Comparison of ENCODE assay signal across 23 cellular contexts in the genomic region with DNA sequence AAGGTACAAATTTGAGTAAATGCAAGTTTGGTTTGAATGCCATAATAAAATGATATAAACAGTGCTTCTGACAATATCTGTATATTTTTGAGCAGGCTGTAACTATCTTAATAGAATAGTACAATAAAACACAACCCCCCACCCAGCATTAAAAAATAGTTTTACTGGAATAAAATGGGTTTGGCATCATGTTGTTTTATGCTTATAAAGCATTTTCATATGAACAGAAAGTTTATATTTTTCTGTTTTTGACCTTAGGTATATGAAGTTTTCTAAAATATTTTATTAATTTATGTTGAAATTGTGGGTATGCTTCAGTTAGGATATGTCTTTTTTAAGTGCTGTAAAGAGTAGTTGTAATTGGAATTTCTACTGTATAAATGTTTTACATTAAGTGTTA. TPM values are rescaled to one million over a fixed set of nuclear protein-coding genes. Genes with fewer than 3 reads are reported as not detected.
DNase-seq lines count a peak whose midpoint lies in the region; ATAC-seq, FAIRE-seq and TF ChIP-seq lines count a peak whose summit lies in the region.
"Had no signal": no experiment of that assay in that cellular context is flagged by ENCODE, and none has a peak within 500 bp of the region (broad histone marks: within the 10 kb centered on the region; RNA-seq: fewer than 3 reads in every experiment).

No MANE protein-coding gene starts in this region.

- H3K56ac ChIP-seq in IMR-90 (ENCODE audit: extremely low read depth, insufficient read depth, low read length) = no peak overlapping the region

- H3K14ac ChIP-seq in IMR-90 (replicated peaks; ENCODE audit: low read depth, low read length) = no peak overlapping the region

- intact Hi-C loops in HepG2 (cut with micrococcal nuclease; ENCODE audit: unreplicated experiment) (loop anchor here (10.0 kb wide), 1 partner anchor 64 kb away; a partner anchor contains a TSS), right lobe of liver (cut with DNase I) (no loop called here), IMR-90 (cut with micrococcal nuclease) (no loop called here)

- dilution Hi-C loops in IMR-90 (cut with HindIII; ENCODE audit: low sequenced_read_pairs, unreplicated experiment) = no loop called here

- no peak overlapping the region for H2BK20ac ChIP-seq in IMR-90 (ENCODE audit: low read depth, low read length)

- no peak overlapping the region for H4K8ac ChIP-seq in IMR-90 (ENCODE audit: low read depth in 2 of 2, low read length in 2 of 2)

- H3K9me3 ChIP-seq in HepG2 (ENCODE audit: low read length) = no peaks in the 10 kb centered on the region
- H3K9me3 ChIP-seq in right lobe of liver = no peaks in the 10 kb centered on the region
- H3K9me3 ChIP-seq in IMR-90 (ENCODE audit: control insufficient read depth, insufficient read depth, low read length) = no peaks in the 10 kb centered on the region
- H3K9me3 ChIP-seq: BE2C, BLaER1 had no signal

- FAIRE-seq in HepG2 (lab: Jason Lieb, UNC) = no peak
- FAIRE-seq in islet of Langerhans (lab: Jason Lieb, UNC) = peak; percentile 61

- no peak for TF ChIP-seq CTCF in HepG2 (CRISPR knock-in tag; IDR thresholded peaks at IDR 0.05)
- no peak for TF ChIP-seq CTCF in right lobe of liver (IDR thresholded peaks at IDR 0.05)
- TF ChIP-seq CTCF in IMR-90 (conservative IDR thresholded peaks at IDR 0.05; ENCODE audit: low read depth, low read length) = no peak

- H3K4ac ChIP-seq in IMR-90 (ENCODE audit: low read depth, low read length) = no peak overlapping the region

- H4K20me1 ChIP-seq in HepG2 (ENCODE audit: insufficient read depth, low read length) = no peaks in the 10 kb centered on the region
- no peaks in the 10 kb centered on the region for H4K20me1 ChIP-seq in IMR-90 (ENCODE audit: insufficient read depth, low read length)
- H4K20me1 ChIP-seq: BLaER1 had no signal

- no peak overlapping the region for H2AK5ac ChIP-seq in IMR-90 (ENCODE audit: low read depth, low read length)

- no peak overlapping the region for H2BK120ac ChIP-seq in IMR-90 (ENCODE audit: low read depth, low read length)

- no peak overlapping the region for H3K27ac ChIP-seq in HepG2 (ENCODE audit: extremely low read length, insufficient read depth, low read length)
- H3K27ac ChIP-seq in right lobe of liver = no peak overlapping the region
- H3K27ac ChIP-seq in IMR-90 (ENCODE audit: insufficient read depth, low read length) = no peak overlapping the region
- H3K27ac ChIP-seq: 22Rv1, BLaER1 had no signal

- TF ChIP-seq EP300 in HepG2 (IDR thresholded peaks at IDR 0.05; ENCODE audit: low read depth in 2 of 2, low read length in 2 of 2) (no peak), HepG2 (CRISPR knock-in tag; IDR thresholded peaks at IDR 0.05; ENCODE audit: borderline replicate concordance) (no peak)

- H4K5ac ChIP-seq in IMR-90 (ENCODE audit: low read depth, low read length) = no peak overlapping the region

- H2BK15ac ChIP-seq in IMR-90 (ENCODE audit: low read depth, low read length) = no peak overlapping the region

- H3K4me1 ChIP-seq in HepG2 (ENCODE audit: insufficient read depth, low read length) (peaks cover 8% of the 10 kb centered on the region), right lobe of liver (no peaks in the 10 kb centered on the region), IMR-90 (ENCODE audit: control insufficient read depth, insufficient read depth, low read length) (peaks cover 17% of the 10 kb centered on the region)
- H3K4me1 ChIP-seq: BE2C, BLaER1 had no signal

- DNase-seq in HepG2 (ENCODE audit: low spot score) (no peak), right lobe of liver (no peak), IMR-90 (no peak), HT-29 (ENCODE audit: low spot score) (no peak)
- DNase-seq: ACHN; BE2C; C1 segment of cervical spinal cord; CD4-positive, alpha-beta memory T cell; CD4-positive, CD25-positive, alpha-beta regulatory T cell; CD8-positive, alpha-beta memory T cell; COR-L47; DMS 273 treated with DMSO at 0.1 percent for 48 hours; DMS153; DMS53; DMS79; DND-41; EL; GF-D8 had no signal

- no peak overlapping the region for H2AK9ac ChIP-seq in IMR-90 (replicated peaks; ENCODE audit: low read depth, low read length, poor library complexity)

- H3K27me3 ChIP-seq in HepG2 (ENCODE audit: control insufficient read depth in 1 of 2, insufficient read depth in 2 of 2, low read length in 2 of 2) = no peaks in the 10 kb centered on the region
- no peaks in the 10 kb centered on the region for H3K27me3 ChIP-seq in right lobe of liver
- no peaks in the 10 kb centered on the region for H3K27me3 ChIP-seq in IMR-90 (ENCODE audit: control insufficient read depth, insufficient read depth, low read length)
- H3K27me3 ChIP-seq: BE2C, BLaER1 had no signal

- H3K4me2 ChIP-seq in HepG2 (ENCODE audit: low read depth, low read length) (no peak overlapping the region), IMR-90 (ENCODE audit: low read depth, low read length) (no peak overlapping the region)
- H3K4me2 ChIP-seq: BLaER1 had no signal

- no peak overlapping the region for H2AFZ ChIP-seq in HepG2 (ENCODE audit: low read length)
- H2AFZ ChIP-seq in IMR-90 (replicated peaks; ENCODE audit: low read length, poor library complexity) = no peak overlapping the region

- BruUV-seq in HepG2 (replicated peaks; lab: Mats Ljungman, UMichigan) (no TSS peak), IMR-90 (replicated peaks; lab: Mats Ljungman, UMichigan) (no TSS peak)

- H3K18ac ChIP-seq in IMR-90 (ENCODE audit: low read depth, low read length) = no peak overlapping the region

- H2BK5ac ChIP-seq in IMR-90 (ENCODE audit: low read depth, low read length, poor library complexity, severe bottlenecking) = no peak overlapping the region

- H3K4me3 ChIP-seq in HepG2 (replicated peaks in 1 of 3; ENCODE audit: insufficient read depth in 1 of 3, low read depth in 2 of 3, low read length in 3 of 3) (no peak overlapping the region), right lobe of liver (no peak overlapping the region), IMR-90 (ENCODE audit: insufficient read depth, low read depth, low read length) (no peak overlapping the region)
- H3K4me3 ChIP-seq: BLaER1 had no signal

- peaks cover 0 to 17% of the 10 kb centered on the region in 2 experiments; a peak in 2 of 4 replicates for H3K79me1 ChIP-seq in IMR-90 (ENCODE audit: low read depth in 1 of 2, low read length in 2 of 2)

- no peaks in the 10 kb centered on the region for H3K79me2 ChIP-seq in HepG2 (ENCODE audit: insufficient read depth, low read length)

- ATAC-seq in HepG2 = no peak
- no peak for ATAC-seq in right lobe of liver
- no peak for ATAC-seq in IMR-90 (ENCODE audit: low read depth)
- ATAC-seq in GM18868 (IDR thresholded peaks at IDR 0.05; ENCODE audit: unreplicated experiment) = no peak

- TF ChIP-seq POLR2A in HepG2 (IDR thresholded peaks at IDR 0.05; ENCODE audit: insufficient read depth in 1 of 2, low read depth in 2 of 2, low read length in 2 of 2) (no peak), right lobe of liver (IDR thresholded peaks at IDR 0.05) (no peak), IMR-90 (IDR thresholded peaks at IDR 0.05; ENCODE audit: low read depth, low read length) (no peak)

- CTCF ChIA-PET in HepG2 (lab: Yijun Ruan, JAX; ENCODE audit: low intra/inter-chr PET ratio, low total read pairs) = no interaction called here
- CTCF ChIA-PET in IMR-90 (lab: Yijun Ruan, JAX) = no interaction called here

- peaks cover 8% of the 10 kb centered on the region for H3K9me1 ChIP-seq in IMR-90 (ENCODE audit: insufficient read depth, low read length)

- no peak overlapping the region for H3K23ac ChIP-seq in IMR-90 (ENCODE audit: low read depth, low read length)

- TF ChIP-seq RAD21 in HepG2 (CRISPR knock-in tag; IDR thresholded peaks at IDR 0.05) = no peak
- no peak for TF ChIP-seq RAD21 in IMR-90 (IDR thresholded peaks at IDR 0.05; ENCODE audit: low read length)

- in situ Hi-C loops in HepG2 (cut with HindIII; ENCODE audit: extremely low pct_ligation_motif_present, low pct_unique_long_range_greater_than_20kb) = no loop called here
- in situ Hi-C loops in IMR-90 (cut with MboI; ENCODE audit: low sequenced_read_pairs) = no loop called here

- no peak overlapping the region for H3K9ac ChIP-seq in HepG2 (ENCODE audit: insufficient read depth, low read depth, low read length)
- H3K9ac ChIP-seq in IMR-90 (ENCODE audit: low read depth, low read length) = no peak overlapping the region
- H3K9ac ChIP-seq: BLaER1 had no signal

- H3K36me3 ChIP-seq in HepG2 (replicated peaks in 1 of 2; ENCODE audit: control insufficient read depth in 1 of 2, insufficient read depth in 2 of 2, low read length in 2 of 2) = peaks cover 2 to 21% of the 10 kb centered on the region in 2 experiments; a peak in 4 of 5 replicates
- H3K36me3 ChIP-seq in right lobe of liver = peaks cover 0 to 58% (median 19%) of the 10 kb centered on the region in 4 donors
- H3K36me3 ChIP-seq in IMR-90 (ENCODE audit: control insufficient read depth, insufficient read depth, low read length) = peaks cover 5% of the 10 kb centered on the region
- H3K36me3 ChIP-seq: BE2C had no signal

- POLR2A ChIA-PET in HepG2 (lab: Yijun Ruan, JAX) (no interaction called here), IMR-90 (lab: Charles Lee; ENCODE audit: unreplicated experiment) (no interaction called here)

- H4K91ac ChIP-seq in IMR-90 (ENCODE audit: insufficient read depth, low read depth, low read length) = no peak overlapping the region

RNA-seq across cellular contexts. Expression of a gene that starts 57.2 kb away (rescaled TPM):
- 0.09 TPM in 1 of 2 replicates, not detected in the other for total RNA-seq in HepG2 (2016; rRNA removed; fragmentation: Illumina TruSeq; extraction: Trizol)
- 0.18 and 0.30 TPM in 2 replicates for total RNA-seq in HepG2 (2016; cell fraction: cytosol; rRNA removed; fragmentation: Illumina TruSeq; extraction: Trizol; ENCODE audit: low read depth)
- 0.11 TPM in 1 of 2 replicates, not detected in the other for total RNA-seq in HepG2 (2016; cell fraction: insoluble cytoplasmic fraction; rRNA removed; fragmentation: Illumina TruSeq; extraction: Trizol)
- 0.07 and 0.15 TPM in 2 replicates for total RNA-seq in HepG2 (2016; cell fraction: membrane; rRNA removed; fragmentation: Illumina TruSeq; extraction: Trizol)
- 0.13 and 0.19 TPM in 2 replicates for total RNA-seq in HepG2 (2016; cell fraction: nucleus; rRNA removed; fragmentation: Illumina TruSeq; extraction: Trizol)
- polyA plus RNA-seq in HepG2 (2011; rRNA removed) = 0.04 TPM in 1 of 2 replicates, not detected in the other
- 0.07 TPM in 1 of 2 replicates, not detected in the other for polyA plus RNA-seq in HepG2 (2011; cell fraction: cytosol; rRNA removed)
- polyA plus RNA-seq in HepG2 (2011; cell fraction: nucleus; rRNA removed) = not detected in 2 replicates
- polyA plus RNA-seq in HepG2 (2012) = 0.07 TPM in 1 of 2 replicates, not detected in the other
- polyA plus RNA-seq in HepG2 (2016; cell fraction: cytosol; fragmentation: Illumina TruSeq; extraction: Trizol; ENCODE audit: low read depth) = 0.24 and 0.34 TPM in 2 replicates
- polyA plus RNA-seq in HepG2 (2016; cell fraction: insoluble cytoplasmic fraction; fragmentation: Illumina TruSeq; extraction: Trizol; ENCODE audit: low read depth) = not detected in 2 replicates
- 0.19 and 0.24 TPM in 2 replicates for polyA plus RNA-seq in HepG2 (2016; cell fraction: membrane; fragmentation: Illumina TruSeq; extraction: Trizol; ENCODE audit: low read depth)
- polyA plus RNA-seq in HepG2 (2016; cell fraction: nucleus; fragmentation: Illumina TruSeq; extraction: Trizol; ENCODE audit: insufficient read depth, low read depth) = 0.16 TPM in 1 of 2 replicates, not detected in the other
- 0.07 and 0.12 TPM in 2 replicates for polyA minus RNA-seq in HepG2 (2011; rRNA and poly(A)+ RNA removed; ENCODE audit: low replicate concordance)
- not detected in 2 replicates for polyA minus RNA-seq in HepG2 (2011; cell fraction: cytosol; rRNA and poly(A)+ RNA removed)
- polyA minus RNA-seq in HepG2 (2011; cell fraction: nucleus; rRNA and poly(A)+ RNA removed) = not detected in 2 replicates
- under 1 TPM in 2 of 6 experiments, not detected in 4; 0.04 to 0.09 TPM for total RNA-seq in right lobe of liver
- total RNA-seq in IMR-90 (2012; rRNA removed) = 0.18 and 0.28 TPM in 2 replicates
- 0.09 and 0.11 TPM in 2 replicates for polyA plus RNA-seq in IMR-90 (2012; rRNA removed)
- 0.07 and 0.35 TPM in 2 replicates for polyA plus RNA-seq in IMR-90 (2012; cell fraction: cytosol; rRNA removed)
- 0.08 and 0.10 TPM in 2 replicates for polyA plus RNA-seq in IMR-90 (2012; cell fraction: nucleus; rRNA removed; ENCODE audit: low replicate concordance)
- total RNA-seq in HT-29 (2014; rRNA removed; shearing (Covaris generic)) = not detected in 2 replicates
- total RNA-seq: CD4-positive, alpha-beta memory T cell; CD4-positive, CD25-positive, alpha-beta regulatory T cell had no signal
- polyA plus RNA-seq: CD14-positive monocyte; CD4-positive, alpha-beta memory T cell; CD4-positive, CD25-positive, alpha-beta regulatory T cell; CD8-positive, alpha-beta memory T cell had no signal
